20 cellular contexts compared by ENCODE assay signal in genomic region chr6:67141012-67141411, GRCh38.
DNase-seq lines count a peak whose midpoint lies in the region; ATAC-seq, FAIRE-seq and TF ChIP-seq lines count a peak whose summit lies in the region.
"Had no signal": no experiment of that assay in that cellular context is flagged by ENCODE, and none has a peak within 500 bp of the region (broad histone marks: within the 10 kb centered on the region; RNA-seq: fewer than 3 reads in every experiment).

No MANE protein-coding gene starts in this region.

- no peak for TF ChIP-seq POLR2A in uterus (IDR thresholded peaks at IDR 0.05)

- intact Hi-C loops in uterus (cut with DNase I; ENCODE audit: low total_unique reads), result no loop called here

- no peak overlapping the region for H3K4me2 ChIP-seq in SK-N-SH
- H3K4me2 ChIP-seq in OCI-LY3 (ENCODE audit: low read length), result peak overlapping the region; percentile 10; the same call in 1 of the 2 replicates
- H3K4me2 ChIP-seq in hepatocyte, result no peak overlapping the region
- H3K4me2 ChIP-seq: BLaER1 treated with 17β-estradiol and CSF1 and Interleukin-3, amounts not matched to agents 10 nM and 100 nM had no signal

- H3F3A ChIP-seq in SK-N-SH (replicated peaks; ENCODE audit: insufficient read depth), result peaks cover 4% of the 10 kb centered on the region

- H3K9me3 ChIP-seq in SK-N-SH, result no peaks in the 10 kb centered on the region
- H3K9me3 ChIP-seq in OCI-LY3 (ENCODE audit: insufficient read depth, low read length), result no peaks in the 10 kb centered on the region
- no peaks in the 10 kb centered on the region for H3K9me3 ChIP-seq in uterus
- no peaks in the 10 kb centered on the region for H3K9me3 ChIP-seq in hepatocyte (ENCODE audit: low read depth)

- H3K27ac ChIP-seq in SK-N-SH (ENCODE audit: low read depth in 2 of 2, low read length in 1 of 2) (no peak overlapping the region), OCI-LY3 (ENCODE audit: low read length) (no peak overlapping the region), uterus (no peak overlapping the region), hepatocyte (no peak overlapping the region)
- H3K27ac ChIP-seq: BLaER1 treated with 17β-estradiol and CSF1 and Interleukin-3, amounts not matched to agents 10 nM and 100 nM had no signal

- H3K4me3 ChIP-seq in SK-N-SH (ENCODE audit: low read depth in 2 of 2, low read length in 1 of 2) (no peak overlapping the region), OCI-LY3 (ENCODE audit: low read length) (no peak overlapping the region), bronchial epithelial cell (ENCODE audit: low read depth, low read length) (no peak overlapping the region), uterus (no peak overlapping the region), hepatocyte (no peak overlapping the region)
- H3K4me3 ChIP-seq: BLaER1 treated with 17β-estradiol and CSF1 and Interleukin-3, amounts not matched to agents 10 nM and 100 nM; GM12878 had no signal

- no peaks in the 10 kb centered on the region for H3K9me2 ChIP-seq in SK-N-SH
- H3K9me2 ChIP-seq in hepatocyte (replicated peaks; ENCODE audit: insufficient read depth), result no peaks in the 10 kb centered on the region

- no peak for FAIRE-seq in bronchial epithelial cell (lab: Jason Lieb, UNC)
- FAIRE-seq: GM12878, GM19239, H1, HTR-8/SVneo had no signal

- no peak for TF ChIP-seq CTCF in SK-N-SH (IDR thresholded peaks at IDR 0.05)
- TF ChIP-seq CTCF in OCI-LY3 (IDR thresholded peaks at IDR 0.05; ENCODE audit: low read depth, low read length), result no peak
- no peak for TF ChIP-seq CTCF in bronchial epithelial cell (IDR thresholded peaks at IDR 0.05; ENCODE audit: insufficient read depth, low read length, severe bottlenecking)
- TF ChIP-seq CTCF in uterus (IDR thresholded peaks at IDR 0.05), result no peak
- no peak for TF ChIP-seq CTCF in hepatocyte (IDR thresholded peaks at IDR 0.05; ENCODE audit: poor library complexity)

- DNase-seq in SK-N-SH, result no peak
- DNase-seq in NCI-H526 (lab: John Stamatoyannopoulos, UW), result peak; percentile 87 to 90
- DNase-seq in bronchial epithelial cell (ENCODE audit: low read depth), result peak; percentile 1
- no peak for DNase-seq in uterus
- DNase-seq in DMS153 treated with DMSO at 0.1 percent for 48 hours (lab: John Stamatoyannopoulos, UW; ENCODE audit: unreplicated experiment), result no peak
- no peak for DNase-seq in hepatocyte (ENCODE audit: low spot score)
- DNase-seq: 8988T; Calu3; CD8-positive, alpha-beta T cell; DMS53; DND-41; EL; H9 had no signal

- CTCF ChIA-PET in SK-N-SH (lab: Yijun Ruan, JAX), result no interaction called here

- no peaks in the 10 kb centered on the region for H3K27me3 ChIP-seq in SK-N-SH (ENCODE audit: insufficient read depth)
- H3K27me3 ChIP-seq in OCI-LY3 (ENCODE audit: low read depth, low read length), result no peaks in the 10 kb centered on the region
- H3K27me3 ChIP-seq in bronchial epithelial cell (ENCODE audit: control insufficient read depth, insufficient read depth, low read length), result no peaks in the 10 kb centered on the region
- H3K27me3 ChIP-seq in uterus, result no peaks in the 10 kb centered on the region
- H3K27me3 ChIP-seq in hepatocyte, result no peaks in the 10 kb centered on the region
- H3K27me3 ChIP-seq: BLaER1 treated with 17β-estradiol and CSF1 and Interleukin-3, amounts not matched to agents 10 nM and 100 nM had no signal

- TF ChIP-seq RAD21 in SK-N-SH (IDR thresholded peaks at IDR 0.05; ENCODE audit: low read length), result no peak

- no peak for ATAC-seq in SK-N-SH treated with all-trans-retinoic acid at 6 μM for 48 hours
- ATAC-seq: CD8-positive, alpha-beta T cell; GM12878 had no signal

- no peak overlapping the region for H3K9ac ChIP-seq in SK-N-SH
- no peak overlapping the region for H3K9ac ChIP-seq in OCI-LY3 (ENCODE audit: low read length)
- H3K9ac ChIP-seq: BLaER1 treated with 17β-estradiol and CSF1 and Interleukin-3, amounts not matched to agents 10 nM and 100 nM had no signal

- 41% methylated on average over 4 of the region's 4 CpGs for WGBS in SK-N-SH (ENCODE audit: low lambda C conversion rate)
- WGBS in hepatocyte (ENCODE audit: low lambda C conversion rate, missing lambda C conversion rate), result 77% methylated on average over 4 of the region's 4 CpGs

- 0 out of 2 replicates have a peak overlapping the region, but pooled peaks have one; percentile 29 for H2AFZ ChIP-seq in SK-N-SH (ENCODE audit: low read depth)
- H2AFZ ChIP-seq in OCI-LY3 (ENCODE audit: low read depth, low read length), result peak overlapping the region; percentile 0; the same call in 1 of the 2 replicates
- H2AFZ ChIP-seq in hepatocyte, result no peak overlapping the region

- H3K4me1 ChIP-seq in SK-N-SH (ENCODE audit: control insufficient read depth in 1 of 2, insufficient read depth in 2 of 2, low read depth in 1 of 2, low read length in 1 of 2) (no peaks in the 10 kb centered on the region), OCI-LY3 (ENCODE audit: low read length) (no peaks in the 10 kb centered on the region), uterus (no peaks in the 10 kb centered on the region), hepatocyte (ENCODE audit: insufficient read depth) (no peaks in the 10 kb centered on the region)
- H3K4me1 ChIP-seq: BLaER1 treated with 17β-estradiol and CSF1 and Interleukin-3, amounts not matched to agents 10 nM and 100 nM had no signal

- H3K79me2 ChIP-seq in SK-N-SH (ENCODE audit: insufficient read depth), result no peaks in the 10 kb centered on the region
- H3K79me2 ChIP-seq in OCI-LY3 (ENCODE audit: low read length), result no peaks in the 10 kb centered on the region
- no peaks in the 10 kb centered on the region for H3K79me2 ChIP-seq in hepatocyte

- H4K20me1 ChIP-seq in SK-N-SH (ENCODE audit: insufficient read depth) (no peaks in the 10 kb centered on the region), OCI-LY3 (ENCODE audit: insufficient read depth, low read length) (no peaks in the 10 kb centered on the region), hepatocyte (ENCODE audit: insufficient read depth, poor library complexity, severe bottlenecking) (no peaks in the 10 kb centered on the region)
- H4K20me1 ChIP-seq: BLaER1 treated with 17β-estradiol and CSF1 and Interleukin-3, amounts not matched to agents 10 nM and 100 nM had no signal

- POLR2A ChIA-PET in SK-N-SH (lab: Yijun Ruan, JAX), result no interaction called here

- H3K36me3 ChIP-seq in SK-N-SH (replicated peaks in 1 of 2; ENCODE audit: control insufficient read depth in 1 of 2, insufficient read depth in 2 of 2, low read length in 1 of 2) (no peaks in the 10 kb centered on the region), OCI-LY3 (replicated peaks; ENCODE audit: low read depth, low read length) (no peaks in the 10 kb centered on the region), bronchial epithelial cell (ENCODE audit: control insufficient read depth, insufficient read depth, low read length) (no peaks in the 10 kb centered on the region), uterus (no peaks in the 10 kb centered on the region), hepatocyte (replicated peaks; ENCODE audit: insufficient read depth, low read depth) (no peaks in the 10 kb centered on the region)
- H3K36me3 ChIP-seq: BLaER1 treated with 17β-estradiol and CSF1 and Interleukin-3, amounts not matched to agents 10 nM and 100 nM had no signal

- no peak for TF ChIP-seq EP300 in SK-N-SH (IDR thresholded peaks at IDR 0.05; ENCODE audit: borderline replicate concordance in 1 of 2, low read depth in 1 of 2, low read length in 1 of 2)

TF ChIP-seq in SK-N-SH, 30 proteins besides CTCF, POLR2A, EP300 and RAD21:
- TF ChIP-seq FOXM1 (IDR thresholded peaks at IDR 0.05; ENCODE audit: low read depth) (no peak), TCF12 (IDR thresholded peaks at IDR 0.05) (no peak), SMC3 (IDR thresholded peaks at IDR 0.05; ENCODE audit: low read depth, low read length) (no peak), RFX5 (IDR thresholded peaks at IDR 0.05; ENCODE audit: low read length) (no peak), MXI1 (IDR thresholded peaks at IDR 0.05; ENCODE audit: low read depth, low read length) (no peak), TEAD4 (IDR thresholded peaks at IDR 0.05; ENCODE audit: borderline replicate concordance, insufficient read depth) (no peak), RCOR1 (IDR thresholded peaks at IDR 0.05; ENCODE audit: low read length) (no peak), ELF1 (IDR thresholded peaks at IDR 0.05) (no peak)

TF ChIP-seq in SK-N-SH treated with all-trans-retinoic acid at 6 μM for 48 hours, 23 proteins besides CTCF, POLR2A, EP300 and RAD21:
- TF ChIP-seq ZFP3 (CRISPR knock-in tag; IDR thresholded peaks at IDR 0.05) (no peak), ZNF8 (CRISPR knock-in tag; IDR thresholded peaks at IDR 0.05) (no peak), TCF4 (CRISPR knock-in tag; IDR thresholded peaks at IDR 0.05; ENCODE audit: borderline replicate concordance) (no peak), POU6F1 (CRISPR knock-in tag; IDR thresholded peaks at IDR 0.05; ENCODE audit: borderline replicate concordance, low read depth) (no peak), ARNTL (CRISPR knock-in tag; IDR thresholded peaks at IDR 0.05; ENCODE audit: borderline replicate concordance, low read depth) (no peak), SNAI2 (CRISPR knock-in tag; IDR thresholded peaks at IDR 0.05) (no peak), TOX (CRISPR knock-in tag; IDR thresholded peaks at IDR 0.05; ENCODE audit: borderline replicate concordance) (no peak), PPARA (CRISPR knock-in tag; IDR thresholded peaks at IDR 0.05; ENCODE audit: borderline replicate concordance) (no peak), ZFP30 (CRISPR knock-in tag; IDR thresholded peaks at IDR 0.05) (no peak), BACH2 (CRISPR knock-in tag; IDR thresholded peaks at IDR 0.05; ENCODE audit: borderline replicate concordance) (no peak)

Comparison
In these comparisons a context has a peak if more than half of its experiments do, and no peak if none do; other contexts are left out.
1. DNase-seq: peak in NCI-H526 (2 of 2) and bronchial epithelial cell (single experiment); none in SK-N-SH (single experiment), uterus (0 of 2), DMS153 treated with DMSO at 0.1 percent for 48 hours (single experiment) and hepatocyte (single experiment).